2 cellular contexts compared by ENCODE assay signal in genomic region chr12:130468700-130469245, GRCh38.
TF ChIP-seq lines count a peak whose summit lies in the region.

No MANE protein-coding gene starts in this region.

TF ChIP-seq in HepG2, 621 proteins besides CTCF, POLR2A, EP300 and RAD21:
- TF ChIP-seq MLX (CRISPR knock-in tag; IDR thresholded peaks at IDR 0.05) (no peak), ZNF124 (CRISPR knock-in tag; IDR thresholded peaks at IDR 0.05) (no peak), ZNF619 (CRISPR knock-in tag; IDR thresholded peaks at IDR 0.05) (no peak), GABPA (IDR thresholded peaks at IDR 0.05; ENCODE audit: low read depth, low read length) (no peak), GABPA (CRISPR knock-in tag; IDR thresholded peaks at IDR 0.05; ENCODE audit: low read depth) (no peak), ZNF329 (CRISPR knock-in tag; IDR thresholded peaks at IDR 0.05; ENCODE audit: low read depth) (no peak), ETV6 (CRISPR knock-in tag; conservative IDR thresholded peaks at IDR 0.05) (no peak), TAF15 (IDR thresholded peaks at IDR 0.05; ENCODE audit: low read depth, low read length, poor library complexity, severe bottlenecking) (no peak), UBTF (CRISPR knock-in tag; IDR thresholded peaks at IDR 0.05) (no peak), KMT2B (CRISPR knock-in tag; IDR thresholded peaks at IDR 0.05) (no peak), ZNF335 (CRISPR knock-in tag; IDR thresholded peaks at IDR 0.05) (no peak), ARNT (IDR thresholded peaks at IDR 0.05) (no peak), ZNF121 (CRISPR knock-in tag; IDR thresholded peaks at IDR 0.05) (no peak), HMG20B (CRISPR knock-in tag; conservative IDR thresholded peaks at IDR 0.05) (no peak), TMF1 (CRISPR knock-in tag; IDR thresholded peaks at IDR 0.05; ENCODE audit: low read depth) (no peak), ZNF354B (CRISPR knock-in tag; IDR thresholded peaks at IDR 0.05) (no peak), TSC22D2 (CRISPR knock-in tag; IDR thresholded peaks at IDR 0.05; ENCODE audit: borderline replicate concordance) (no peak), CHD4 (IDR thresholded peaks at IDR 0.05; ENCODE audit: borderline replicate concordance, low read length) (no peak)
- TF ChIP-seq, protein P1, sequence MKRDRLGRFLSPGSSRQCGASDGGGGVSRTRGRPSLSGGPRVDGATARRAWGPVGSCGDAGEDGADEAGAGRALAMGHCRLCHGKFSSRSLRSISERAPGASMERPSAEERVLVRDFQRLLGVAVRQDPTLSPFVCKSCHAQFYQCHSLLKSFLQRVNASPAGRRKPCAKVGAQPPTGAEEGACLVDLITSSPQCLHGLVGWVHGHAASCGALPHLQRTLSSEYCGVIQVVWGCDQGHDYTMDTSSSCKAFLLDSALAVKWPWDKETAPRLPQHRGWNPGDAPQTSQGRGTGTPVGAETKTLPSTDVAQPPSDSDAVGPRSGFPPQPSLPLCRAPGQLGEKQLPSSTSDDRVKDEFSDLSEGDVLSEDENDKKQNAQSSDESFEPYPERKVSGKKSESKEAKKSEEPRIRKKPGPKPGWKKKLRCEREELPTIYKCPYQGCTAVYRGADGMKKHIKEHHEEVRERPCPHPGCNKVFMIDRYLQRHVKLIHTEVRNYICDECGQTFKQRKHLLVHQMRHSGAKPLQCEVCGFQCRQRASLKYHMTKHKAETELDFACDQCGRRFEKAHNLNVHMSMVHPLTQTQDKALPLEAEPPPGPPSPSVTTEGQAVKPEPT (CRISPR knock-in tag; IDR thresholded peaks at IDR 0.05; ENCODE audit: low read depth), result no peak

TF ChIP-seq in H1, 55 proteins besides CTCF, POLR2A, EP300 and RAD21:
- TF ChIP-seq JUN (IDR thresholded peaks at IDR 0.05; ENCODE audit: low read depth, low read length), result no peak
- no peak for TF ChIP-seq SRF (IDR thresholded peaks at IDR 0.05; ENCODE audit: low read depth, low read length)
- TF ChIP-seq USF2 (IDR thresholded peaks at IDR 0.05; ENCODE audit: low read length), result no peak
